ENCODE assay signal across 1 cellular context in the genomic region with DNA sequence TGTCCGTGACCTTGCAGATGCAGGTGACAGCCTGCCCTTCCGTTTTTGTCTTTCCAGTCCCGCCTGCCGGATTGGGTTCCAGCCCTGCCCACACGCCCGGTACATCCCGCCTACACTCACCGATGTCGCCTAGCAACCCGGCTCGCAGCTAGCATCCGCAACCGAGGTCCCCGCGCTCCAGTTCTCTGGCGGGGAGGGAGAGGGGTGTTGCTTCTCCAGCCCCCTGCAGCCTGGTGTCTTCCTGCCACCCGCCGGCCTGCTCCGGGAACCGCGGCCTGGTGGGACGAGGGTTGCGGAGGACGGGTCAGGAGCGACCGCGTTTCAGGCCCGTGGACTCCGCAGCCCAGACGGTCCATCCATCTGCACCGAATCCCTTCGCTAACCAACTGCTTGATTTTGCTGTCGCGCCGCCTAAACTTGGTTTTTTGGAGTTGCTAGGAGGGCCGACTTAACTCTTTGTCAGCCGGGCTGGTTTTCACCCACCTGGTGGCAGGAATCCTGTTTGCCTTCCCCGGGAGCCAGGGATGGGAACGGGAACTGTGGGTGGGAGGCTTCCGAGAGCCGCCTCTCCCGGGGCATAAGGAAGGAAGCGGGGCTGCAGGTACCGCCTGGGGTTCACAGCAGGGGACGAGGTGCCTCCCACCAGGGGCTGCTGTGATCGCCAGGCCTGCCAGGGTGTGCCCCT.
TF ChIP-seq lines count a peak whose summit lies in the region.

No MANE protein-coding gene starts in this region.

TF ChIP-seq in HepG2, 621 proteins besides CTCF, POLR2A, EP300 and RAD21:
- TF ChIP-seq, protein P1, sequence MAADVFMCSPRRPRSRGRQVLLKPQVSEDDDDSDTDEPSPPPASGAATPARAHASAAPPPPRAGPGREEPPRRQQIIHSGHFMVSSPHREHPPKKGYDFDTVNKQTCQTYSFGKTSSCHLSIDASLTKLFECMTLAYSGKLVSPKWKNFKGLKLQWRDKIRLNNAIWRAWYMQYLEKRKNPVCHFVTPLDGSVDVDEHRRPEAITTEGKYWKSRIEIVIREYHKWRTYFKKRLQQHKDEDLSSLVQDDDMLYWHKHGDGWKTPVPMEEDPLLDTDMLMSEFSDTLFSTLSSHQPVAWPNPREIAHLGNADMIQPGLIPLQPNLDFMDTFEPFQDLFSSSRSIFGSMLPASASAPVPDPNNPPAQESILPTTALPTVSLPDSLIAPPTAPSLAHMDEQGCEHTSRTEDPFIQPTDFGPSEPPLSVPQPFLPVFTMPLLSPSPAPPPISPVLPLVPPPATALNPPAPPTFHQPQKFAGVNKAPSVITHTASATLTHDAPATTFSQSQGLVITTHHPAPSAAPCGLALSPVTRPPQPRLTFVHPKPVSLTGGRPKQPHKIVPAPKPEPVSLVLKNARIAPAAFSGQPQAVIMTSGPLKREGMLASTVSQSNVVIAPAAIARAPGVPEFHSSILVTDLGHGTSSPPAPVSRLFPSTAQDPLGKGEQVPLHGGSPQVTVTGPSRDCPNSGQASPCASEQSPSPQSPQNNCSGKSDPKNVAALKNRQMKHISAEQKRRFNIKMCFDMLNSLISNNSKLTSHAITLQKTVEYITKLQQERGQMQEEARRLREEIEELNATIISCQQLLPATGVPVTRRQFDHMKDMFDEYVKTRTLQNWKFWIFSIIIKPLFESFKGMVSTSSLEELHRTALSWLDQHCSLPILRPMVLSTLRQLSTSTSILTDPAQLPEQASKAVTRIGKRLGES (CRISPR knock-in tag; IDR thresholded peaks at IDR 0.05; ENCODE audit: borderline replicate concordance), result no peak
- TF ChIP-seq ARHGAP35 (CRISPR knock-in tag; IDR thresholded peaks at IDR 0.05; ENCODE audit: borderline replicate concordance) (no peak), SNAPC2 (CRISPR knock-in tag; IDR thresholded peaks at IDR 0.05) (no peak), ATF3 (CRISPR knock-in tag; IDR thresholded peaks at IDR 0.05) (no peak), ZFYVE20 (CRISPR knock-in tag; IDR thresholded peaks at IDR 0.05; ENCODE audit: borderline replicate concordance, low read depth) (no peak), NFYB (CRISPR knock-in tag; IDR thresholded peaks at IDR 0.05) (no peak), SMC3 (IDR thresholded peaks at IDR 0.05; ENCODE audit: low read length) (no peak), ZNF891 (CRISPR knock-in tag; IDR thresholded peaks at IDR 0.05) (no peak), ZZZ3 (CRISPR knock-in tag; IDR thresholded peaks at IDR 0.05; ENCODE audit: borderline replicate concordance) (no peak), ZNF572 (CRISPR knock-in tag; IDR thresholded peaks at IDR 0.05) (no peak), NAIF1 (CRISPR knock-in tag; IDR thresholded peaks at IDR 0.05; ENCODE audit: borderline replicate concordance) (no peak), ZFP62 (CRISPR knock-in tag; IDR thresholded peaks at IDR 0.05) (no peak), POGK (CRISPR knock-in tag; conservative IDR thresholded peaks at IDR 0.05) (no peak), MZF1 (CRISPR knock-in tag; IDR thresholded peaks at IDR 0.05; ENCODE audit: borderline replicate concordance) (no peak)
- TF ChIP-seq, protein P2, sequence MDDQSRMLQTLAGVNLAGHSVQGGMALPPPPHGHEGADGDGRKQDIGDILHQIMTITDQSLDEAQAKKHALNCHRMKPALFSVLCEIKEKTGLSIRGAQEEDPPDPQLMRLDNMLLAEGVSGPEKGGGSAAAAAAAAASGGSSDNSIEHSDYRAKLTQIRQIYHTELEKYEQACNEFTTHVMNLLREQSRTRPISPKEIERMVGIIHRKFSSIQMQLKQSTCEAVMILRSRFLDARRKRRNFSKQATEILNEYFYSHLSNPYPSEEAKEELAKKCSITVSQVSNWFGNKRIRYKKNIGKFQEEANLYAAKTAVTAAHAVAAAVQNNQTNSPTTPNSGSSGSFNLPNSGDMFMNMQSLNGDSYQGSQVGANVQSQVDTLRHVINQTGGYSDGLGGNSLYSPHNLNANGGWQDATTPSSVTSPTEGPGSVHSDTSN (CRISPR knock-in tag; IDR thresholded peaks at IDR 0.05; ENCODE audit: borderline replicate concordance), result no peak
- TF ChIP-seq, protein P3, sequence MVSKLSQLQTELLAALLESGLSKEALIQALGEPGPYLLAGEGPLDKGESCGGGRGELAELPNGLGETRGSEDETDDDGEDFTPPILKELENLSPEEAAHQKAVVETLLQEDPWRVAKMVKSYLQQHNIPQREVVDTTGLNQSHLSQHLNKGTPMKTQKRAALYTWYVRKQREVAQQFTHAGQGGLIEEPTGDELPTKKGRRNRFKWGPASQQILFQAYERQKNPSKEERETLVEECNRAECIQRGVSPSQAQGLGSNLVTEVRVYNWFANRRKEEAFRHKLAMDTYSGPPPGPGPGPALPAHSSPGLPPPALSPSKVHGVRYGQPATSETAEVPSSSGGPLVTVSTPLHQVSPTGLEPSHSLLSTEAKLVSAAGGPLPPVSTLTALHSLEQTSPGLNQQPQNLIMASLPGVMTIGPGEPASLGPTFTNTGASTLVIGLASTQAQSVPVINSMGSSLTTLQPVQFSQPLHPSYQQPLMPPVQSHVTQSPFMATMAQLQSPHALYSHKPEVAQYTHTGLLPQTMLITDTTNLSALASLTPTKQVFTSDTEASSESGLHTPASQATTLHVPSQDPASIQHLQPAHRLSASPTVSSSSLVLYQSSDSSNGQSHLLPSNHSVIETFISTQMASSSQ (IDR thresholded peaks at IDR 0.05; ENCODE audit: low read depth), result no peak
- TF ChIP-seq, protein P3 (CRISPR knock-in tag; IDR thresholded peaks at IDR 0.05; ENCODE audit: borderline replicate concordance), result no peak
- TF ChIP-seq, protein P4, sequence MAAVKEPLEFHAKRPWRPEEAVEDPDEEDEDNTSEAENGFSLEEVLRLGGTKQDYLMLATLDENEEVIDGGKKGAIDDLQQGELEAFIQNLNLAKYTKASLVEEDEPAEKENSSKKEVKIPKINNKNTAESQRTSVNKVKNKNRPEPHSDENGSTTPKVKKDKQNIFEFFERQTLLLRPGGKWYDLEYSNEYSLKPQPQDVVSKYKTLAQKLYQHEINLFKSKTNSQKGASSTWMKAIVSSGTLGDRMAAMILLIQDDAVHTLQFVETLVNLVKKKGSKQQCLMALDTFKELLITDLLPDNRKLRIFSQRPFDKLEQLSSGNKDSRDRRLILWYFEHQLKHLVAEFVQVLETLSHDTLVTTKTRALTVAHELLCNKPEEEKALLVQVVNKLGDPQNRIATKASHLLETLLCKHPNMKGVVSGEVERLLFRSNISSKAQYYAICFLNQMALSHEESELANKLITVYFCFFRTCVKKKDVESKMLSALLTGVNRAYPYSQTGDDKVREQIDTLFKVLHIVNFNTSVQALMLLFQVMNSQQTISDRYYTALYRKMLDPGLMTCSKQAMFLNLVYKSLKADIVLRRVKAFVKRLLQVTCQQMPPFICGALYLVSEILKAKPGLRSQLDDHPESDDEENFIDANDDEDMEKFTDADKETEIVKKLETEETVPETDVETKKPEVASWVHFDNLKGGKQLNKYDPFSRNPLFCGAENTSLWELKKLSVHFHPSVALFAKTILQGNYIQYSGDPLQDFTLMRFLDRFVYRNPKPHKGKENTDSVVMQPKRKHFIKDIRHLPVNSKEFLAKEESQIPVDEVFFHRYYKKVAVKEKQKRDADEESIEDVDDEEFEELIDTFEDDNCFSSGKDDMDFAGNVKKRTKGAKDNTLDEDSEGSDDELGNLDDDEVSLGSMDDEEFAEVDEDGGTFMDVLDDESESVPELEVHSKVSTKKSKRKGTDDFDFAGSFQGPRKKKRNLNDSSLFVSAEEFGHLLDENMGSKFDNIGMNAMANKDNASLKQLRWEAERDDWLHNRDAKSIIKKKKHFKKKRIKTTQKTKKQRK (IDR thresholded peaks at IDR 0.05; ENCODE audit: low read length), result no peak
TF ChIP-seq in HepG2: peak in this region for 0.
